1 cellular context compared by ENCODE assay signal in genomic region chr10:70575874-70576802, GRCh38.
TF ChIP-seq lines count a peak whose summit lies in the region.

No MANE protein-coding gene starts in this region.

TF ChIP-seq in K562, 482 proteins besides CTCF, POLR2A, EP300 and RAD21 (continued from another document and continues in another):
- TF ChIP-seq SMAD1 (IDR thresholded peaks at IDR 0.05; ENCODE audit: low read depth, low read length, partially characterized antibody) (peak; percentile 61), L3MBTL2 (IDR thresholded peaks at IDR 0.05) (peak; percentile 93), BCLAF1 (IDR thresholded peaks at IDR 0.05; ENCODE audit: borderline replicate concordance in 1 of 2, control insufficient read depth in 1 of 2, low read depth in 2 of 2, low read length in 1 of 2) (0 out of 4 replicates have a peak, but pooled peaks of 1 of the 2 experiments have one; percentile 27), HSF4 (CRISPR knock-in tag; IDR thresholded peaks at IDR 0.05; ENCODE audit: borderline replicate concordance) (no peak), ATF7 (IDR thresholded peaks at IDR 0.05) (peak; percentile 74), ZNF280A (IDR thresholded peaks at IDR 0.05; ENCODE audit: low read depth, partially characterized antibody) (no peak), ETV6 (IDR thresholded peaks at IDR 0.05; ENCODE audit: borderline replicate concordance in 1 of 2, low read depth in 2 of 2, low read length in 1 of 2) (peak; percentile 49 to 59; a peak in 1 of 4 replicates), ETV6 (CRISPR knock-in tag; IDR thresholded peaks at IDR 0.05; ENCODE audit: borderline replicate concordance) (no peak), RAD51 (IDR thresholded peaks at IDR 0.05; ENCODE audit: borderline replicate concordance, low read depth) (no peak; the same call in 1 of the 2 replicates), SOX6 (IDR thresholded peaks at IDR 0.05) (peak; percentile 68), HDAC8 (tag; IDR thresholded peaks at IDR 0.05) (peak; percentile 77; the same call in 1 of the 2 replicates), NR2C1 (IDR thresholded peaks at IDR 0.05) (no peak), NR2C1 (tag; IDR thresholded peaks at IDR 0.05) (peak; percentile 35; the same call in 1 of the 2 replicates), MTA2 (IDR thresholded peaks at IDR 0.05; ENCODE audit: low read depth) (peak; percentile 34), ZNF316 (IDR thresholded peaks at IDR 0.05) (peak; percentile 38; the same call in 1 of the 2 replicates), ELF2 (CRISPR knock-in tag; IDR thresholded peaks at IDR 0.05) (no peak), GABPA (tag; conservative IDR thresholded peaks at IDR 0.05; ENCODE audit: low read depth) (peak; percentile 27; the same call in 1 of the 2 replicates), ATF1 (CRISPR knock-in tag; IDR thresholded peaks at IDR 0.05) (no peak), ATF1 (tag; IDR thresholded peaks at IDR 0.05) (peak; percentile 71), CBX1 (IDR thresholded peaks at IDR 0.05; ENCODE audit: low read depth) (peak; percentile 66; the same call in 1 of the 2 replicates), SMARCA4 (IDR thresholded peaks at IDR 0.05) (peak; percentile 78; the same call in 1 of the 2 replicates), MYBL2 (IDR thresholded peaks at IDR 0.05; ENCODE audit: low read depth) (no peak), MYBL2 (CRISPR knock-in tag; IDR thresholded peaks at IDR 0.05; ENCODE audit: borderline replicate concordance) (no peak), ZBTB2 (IDR thresholded peaks at IDR 0.05) (no peak; the same call in 1 of the 2 replicates), MTA1 (IDR thresholded peaks at IDR 0.05; ENCODE audit: borderline replicate concordance) (peak; percentile 77), ARNT (IDR thresholded peaks at IDR 0.05) (peak in 1 of 2 experiments; percentile 50; a peak in 1 of 4 replicates), CBX5 (IDR thresholded peaks at IDR 0.05; ENCODE audit: borderline replicate concordance, low read depth) (0 out of 2 replicates have a peak, but pooled peaks have one; percentile 61), EHMT2 (IDR thresholded peaks at IDR 0.05) (peak; percentile 26; the same call in 1 of the 2 replicates)
- TF ChIP-seq, protein P1, sequence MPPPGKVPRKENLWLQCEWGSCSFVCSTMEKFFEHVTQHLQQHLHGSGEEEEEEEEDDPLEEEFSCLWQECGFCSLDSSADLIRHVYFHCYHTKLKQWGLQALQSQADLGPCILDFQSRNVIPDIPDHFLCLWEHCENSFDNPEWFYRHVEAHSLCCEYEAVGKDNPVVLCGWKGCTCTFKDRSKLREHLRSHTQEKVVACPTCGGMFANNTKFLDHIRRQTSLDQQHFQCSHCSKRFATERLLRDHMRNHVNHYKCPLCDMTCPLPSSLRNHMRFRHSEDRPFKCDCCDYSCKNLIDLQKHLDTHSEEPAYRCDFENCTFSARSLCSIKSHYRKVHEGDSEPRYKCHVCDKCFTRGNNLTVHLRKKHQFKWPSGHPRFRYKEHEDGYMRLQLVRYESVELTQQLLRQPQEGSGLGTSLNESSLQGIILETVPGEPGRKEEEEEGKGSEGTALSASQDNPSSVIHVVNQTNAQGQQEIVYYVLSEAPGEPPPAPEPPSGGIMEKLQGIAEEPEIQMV (tag; conservative IDR thresholded peaks at IDR 0.05; ENCODE audit: low read depth): peak; percentile 70
- TF ChIP-seq, protein P2, sequence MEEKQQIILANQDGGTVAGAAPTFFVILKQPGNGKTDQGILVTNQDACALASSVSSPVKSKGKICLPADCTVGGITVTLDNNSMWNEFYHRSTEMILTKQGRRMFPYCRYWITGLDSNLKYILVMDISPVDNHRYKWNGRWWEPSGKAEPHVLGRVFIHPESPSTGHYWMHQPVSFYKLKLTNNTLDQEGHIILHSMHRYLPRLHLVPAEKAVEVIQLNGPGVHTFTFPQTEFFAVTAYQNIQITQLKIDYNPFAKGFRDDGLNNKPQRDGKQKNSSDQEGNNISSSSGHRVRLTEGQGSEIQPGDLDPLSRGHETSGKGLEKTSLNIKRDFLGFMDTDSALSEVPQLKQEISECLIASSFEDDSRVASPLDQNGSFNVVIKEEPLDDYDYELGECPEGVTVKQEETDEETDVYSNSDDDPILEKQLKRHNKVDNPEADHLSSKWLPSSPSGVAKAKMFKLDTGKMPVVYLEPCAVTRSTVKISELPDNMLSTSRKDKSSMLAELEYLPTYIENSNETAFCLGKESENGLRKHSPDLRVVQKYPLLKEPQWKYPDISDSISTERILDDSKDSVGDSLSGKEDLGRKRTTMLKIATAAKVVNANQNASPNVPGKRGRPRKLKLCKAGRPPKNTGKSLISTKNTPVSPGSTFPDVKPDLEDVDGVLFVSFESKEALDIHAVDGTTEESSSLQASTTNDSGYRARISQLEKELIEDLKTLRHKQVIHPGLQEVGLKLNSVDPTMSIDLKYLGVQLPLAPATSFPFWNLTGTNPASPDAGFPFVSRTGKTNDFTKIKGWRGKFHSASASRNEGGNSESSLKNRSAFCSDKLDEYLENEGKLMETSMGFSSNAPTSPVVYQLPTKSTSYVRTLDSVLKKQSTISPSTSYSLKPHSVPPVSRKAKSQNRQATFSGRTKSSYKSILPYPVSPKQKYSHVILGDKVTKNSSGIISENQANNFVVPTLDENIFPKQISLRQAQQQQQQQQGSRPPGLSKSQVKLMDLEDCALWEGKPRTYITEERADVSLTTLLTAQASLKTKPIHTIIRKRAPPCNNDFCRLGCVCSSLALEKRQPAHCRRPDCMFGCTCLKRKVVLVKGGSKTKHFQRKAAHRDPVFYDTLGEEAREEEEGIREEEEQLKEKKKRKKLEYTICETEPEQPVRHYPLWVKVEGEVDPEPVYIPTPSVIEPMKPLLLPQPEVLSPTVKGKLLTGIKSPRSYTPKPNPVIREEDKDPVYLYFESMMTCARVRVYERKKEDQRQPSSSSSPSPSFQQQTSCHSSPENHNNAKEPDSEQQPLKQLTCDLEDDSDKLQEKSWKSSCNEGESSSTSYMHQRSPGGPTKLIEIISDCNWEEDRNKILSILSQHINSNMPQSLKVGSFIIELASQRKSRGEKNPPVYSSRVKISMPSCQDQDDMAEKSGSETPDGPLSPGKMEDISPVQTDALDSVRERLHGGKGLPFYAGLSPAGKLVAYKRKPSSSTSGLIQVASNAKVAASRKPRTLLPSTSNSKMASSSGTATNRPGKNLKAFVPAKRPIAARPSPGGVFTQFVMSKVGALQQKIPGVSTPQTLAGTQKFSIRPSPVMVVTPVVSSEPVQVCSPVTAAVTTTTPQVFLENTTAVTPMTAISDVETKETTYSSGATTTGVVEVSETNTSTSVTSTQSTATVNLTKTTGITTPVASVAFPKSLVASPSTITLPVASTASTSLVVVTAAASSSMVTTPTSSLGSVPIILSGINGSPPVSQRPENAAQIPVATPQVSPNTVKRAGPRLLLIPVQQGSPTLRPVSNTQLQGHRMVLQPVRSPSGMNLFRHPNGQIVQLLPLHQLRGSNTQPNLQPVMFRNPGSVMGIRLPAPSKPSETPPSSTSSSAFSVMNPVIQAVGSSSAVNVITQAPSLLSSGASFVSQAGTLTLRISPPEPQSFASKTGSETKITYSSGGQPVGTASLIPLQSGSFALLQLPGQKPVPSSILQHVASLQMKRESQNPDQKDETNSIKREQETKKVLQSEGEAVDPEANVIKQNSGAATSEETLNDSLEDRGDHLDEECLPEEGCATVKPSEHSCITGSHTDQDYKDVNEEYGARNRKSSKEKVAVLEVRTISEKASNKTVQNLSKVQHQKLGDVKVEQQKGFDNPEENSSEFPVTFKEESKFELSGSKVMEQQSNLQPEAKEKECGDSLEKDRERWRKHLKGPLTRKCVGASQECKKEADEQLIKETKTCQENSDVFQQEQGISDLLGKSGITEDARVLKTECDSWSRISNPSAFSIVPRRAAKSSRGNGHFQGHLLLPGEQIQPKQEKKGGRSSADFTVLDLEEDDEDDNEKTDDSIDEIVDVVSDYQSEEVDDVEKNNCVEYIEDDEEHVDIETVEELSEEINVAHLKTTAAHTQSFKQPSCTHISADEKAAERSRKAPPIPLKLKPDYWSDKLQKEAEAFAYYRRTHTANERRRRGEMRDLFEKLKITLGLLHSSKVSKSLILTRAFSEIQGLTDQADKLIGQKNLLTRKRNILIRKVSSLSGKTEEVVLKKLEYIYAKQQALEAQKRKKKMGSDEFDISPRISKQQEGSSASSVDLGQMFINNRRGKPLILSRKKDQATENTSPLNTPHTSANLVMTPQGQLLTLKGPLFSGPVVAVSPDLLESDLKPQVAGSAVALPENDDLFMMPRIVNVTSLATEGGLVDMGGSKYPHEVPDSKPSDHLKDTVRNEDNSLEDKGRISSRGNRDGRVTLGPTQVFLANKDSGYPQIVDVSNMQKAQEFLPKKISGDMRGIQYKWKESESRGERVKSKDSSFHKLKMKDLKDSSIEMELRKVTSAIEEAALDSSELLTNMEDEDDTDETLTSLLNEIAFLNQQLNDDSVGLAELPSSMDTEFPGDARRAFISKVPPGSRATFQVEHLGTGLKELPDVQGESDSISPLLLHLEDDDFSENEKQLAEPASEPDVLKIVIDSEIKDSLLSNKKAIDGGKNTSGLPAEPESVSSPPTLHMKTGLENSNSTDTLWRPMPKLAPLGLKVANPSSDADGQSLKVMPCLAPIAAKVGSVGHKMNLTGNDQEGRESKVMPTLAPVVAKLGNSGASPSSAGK (IDR thresholded peaks at IDR 0.05): peak; percentile 80
- TF ChIP-seq, protein P3, sequence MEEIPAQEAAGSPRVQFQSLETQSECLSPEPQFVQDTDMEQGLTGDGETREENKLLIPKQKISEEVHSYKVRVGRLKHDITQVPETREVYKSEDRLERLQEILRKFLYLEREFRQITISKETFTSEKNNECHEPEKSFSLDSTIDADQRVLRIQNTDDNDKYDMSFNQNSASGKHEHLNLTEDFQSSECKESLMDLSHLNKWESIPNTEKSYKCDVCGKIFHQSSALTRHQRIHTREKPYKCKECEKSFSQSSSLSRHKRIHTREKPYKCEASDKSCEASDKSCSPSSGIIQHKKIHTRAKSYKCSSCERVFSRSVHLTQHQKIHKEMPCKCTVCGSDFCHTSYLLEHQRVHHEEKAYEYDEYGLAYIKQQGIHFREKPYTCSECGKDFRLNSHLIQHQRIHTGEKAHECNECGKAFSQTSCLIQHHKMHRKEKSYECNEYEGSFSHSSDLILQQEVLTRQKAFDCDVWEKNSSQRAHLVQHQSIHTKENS (CRISPR knock-in tag; IDR thresholded peaks at IDR 0.05): no peak
- TF ChIP-seq, protein P4, sequence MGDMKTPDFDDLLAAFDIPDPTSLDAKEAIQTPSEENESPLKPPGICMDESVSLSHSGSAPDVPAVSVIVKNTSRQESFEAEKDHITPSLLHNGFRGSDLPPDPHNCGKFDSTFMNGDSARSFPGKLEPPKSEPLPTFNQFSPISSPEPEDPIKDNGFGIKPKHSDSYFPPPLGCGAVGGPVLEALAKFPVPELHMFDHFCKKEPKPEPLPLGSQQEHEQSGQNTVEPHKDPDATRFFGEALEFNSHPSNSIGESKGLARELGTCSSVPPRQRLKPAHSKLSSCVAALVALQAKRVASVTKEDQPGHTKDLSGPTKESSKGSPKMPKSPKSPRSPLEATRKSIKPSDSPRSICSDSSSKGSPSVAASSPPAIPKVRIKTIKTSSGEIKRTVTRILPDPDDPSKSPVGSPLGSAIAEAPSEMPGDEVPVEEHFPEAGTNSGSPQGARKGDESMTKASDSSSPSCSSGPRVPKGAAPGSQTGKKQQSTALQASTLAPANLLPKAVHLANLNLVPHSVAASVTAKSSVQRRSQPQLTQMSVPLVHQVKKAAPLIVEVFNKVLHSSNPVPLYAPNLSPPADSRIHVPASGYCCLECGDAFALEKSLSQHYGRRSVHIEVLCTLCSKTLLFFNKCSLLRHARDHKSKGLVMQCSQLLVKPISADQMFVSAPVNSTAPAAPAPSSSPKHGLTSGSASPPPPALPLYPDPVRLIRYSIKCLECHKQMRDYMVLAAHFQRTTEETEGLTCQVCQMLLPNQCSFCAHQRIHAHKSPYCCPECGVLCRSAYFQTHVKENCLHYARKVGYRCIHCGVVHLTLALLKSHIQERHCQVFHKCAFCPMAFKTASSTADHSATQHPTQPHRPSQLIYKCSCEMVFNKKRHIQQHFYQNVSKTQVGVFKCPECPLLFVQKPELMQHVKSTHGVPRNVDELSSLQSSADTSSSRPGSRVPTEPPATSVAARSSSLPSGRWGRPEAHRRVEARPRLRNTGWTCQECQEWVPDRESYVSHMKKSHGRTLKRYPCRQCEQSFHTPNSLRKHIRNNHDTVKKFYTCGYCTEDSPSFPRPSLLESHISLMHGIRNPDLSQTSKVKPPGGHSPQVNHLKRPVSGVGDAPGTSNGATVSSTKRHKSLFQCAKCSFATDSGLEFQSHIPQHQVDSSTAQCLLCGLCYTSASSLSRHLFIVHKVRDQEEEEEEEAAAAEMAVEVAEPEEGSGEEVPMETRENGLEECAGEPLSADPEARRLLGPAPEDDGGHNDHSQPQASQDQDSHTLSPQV (IDR thresholded peaks at IDR 0.05): peak; percentile 84
